20 cellular contexts compared by ENCODE assay signal in the genomic region with DNA sequence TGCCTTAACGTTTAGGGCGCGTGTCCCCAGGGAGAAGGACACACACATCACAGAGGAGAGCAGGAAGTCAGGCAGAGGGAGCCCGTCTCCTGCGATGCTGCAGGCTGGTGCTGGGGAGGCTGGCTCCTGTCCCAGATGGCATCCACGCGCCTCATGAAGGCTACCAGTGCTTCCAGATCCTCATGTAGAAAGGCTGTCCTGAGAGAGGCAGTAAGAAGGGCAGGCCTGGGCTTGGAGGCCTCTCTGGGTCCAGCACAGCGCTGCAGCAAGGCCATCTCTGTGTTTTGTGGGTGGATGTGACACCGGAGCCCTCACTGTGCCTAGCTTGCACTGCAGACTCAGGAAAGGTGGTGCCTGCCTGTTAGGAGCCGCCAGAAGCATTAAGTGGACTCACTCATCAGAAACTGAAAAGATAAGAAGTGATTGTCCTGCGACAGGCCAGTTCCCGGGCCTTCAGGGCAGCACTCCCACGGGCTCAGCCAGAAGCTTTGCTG.
DNase-seq lines count a peak whose midpoint lies in the region; ATAC-seq and TF ChIP-seq lines count a peak whose summit lies in the region.
"Had no signal": no experiment of that assay in that cellular context is flagged by ENCODE, and none has a peak within 500 bp of the region (broad histone marks: within the 10 kb centered on the region; RNA-seq: fewer than 3 reads in every experiment).

No MANE protein-coding gene starts in this region.

- DNase-seq in Right ventricle myocardium inferior (ENCODE audit: missing footprints) (no peak), left ventricle myocardium inferior (no peak), testis (peak; percentile 74), SHP77 (lab: John Stamatoyannopoulos, UW) (no peak)
- DNase-seq: activated CD8-positive, alpha-beta memory T cell treated with anti-CD3 and anti-CD28 coated beads for 24 hours; Calu3; gastrocnemius medialis; immature natural killer cell; NCI-H1417; NCI-H524 treated with DMSO at 0.1 percent for 48 hours; small intestine had no signal

- 66 to 75% methylated on average over 10 to 13 of the region's 13 CpGs for WGBS in testis, 2 donors

- intact Hi-C loops in Right ventricle myocardium inferior (cut with DNase I) (no loop called here), left ventricle myocardium inferior (cut with micrococcal nuclease) (no loop called here), testis (cut with DNase I; ENCODE audit: low total_unique reads) (no loop called here)

- H3K27ac ChIP-seq in left ventricle myocardium inferior (replicated peaks) = no peak overlapping the region
- H3K27ac ChIP-seq in angular gyrus (ENCODE audit: low read depth, low read length) = peak overlapping the region; percentile 44
- peak overlapping the region; percentile 54 for H3K27ac ChIP-seq in layer of hippocampus (ENCODE audit: low read depth, low read length)
- H3K27ac ChIP-seq in testis = no peak overlapping the region
- H3K27ac ChIP-seq: colonic mucosa, epithelial cell of prostate, gastrocnemius medialis had no signal

- peaks cover 5% of the 10 kb centered on the region for H3K4me1 ChIP-seq in left ventricle myocardium inferior
- H3K4me1 ChIP-seq in testis = peaks cover 12% of the 10 kb centered on the region
- H3K4me1 ChIP-seq: colonic mucosa had no signal

- no peak for TF ChIP-seq POLR2A in testis (IDR thresholded peaks at IDR 0.05)

- ATAC-seq in Right ventricle myocardium inferior = peak; percentile 25
- no peak for ATAC-seq in GM19023 (IDR thresholded peaks at IDR 0.05; ENCODE audit: unreplicated experiment)
- no peak for ATAC-seq in GM19351 (IDR thresholded peaks at IDR 0.05; ENCODE audit: unreplicated experiment)
- ATAC-seq: activated T-helper 17 cell treated with anti-CD3 and anti-CD28 coated beads, Interleukin-2, amount 50 U/mL, for 72 hours; gastrocnemius medialis; Panc1; stimulated activated memory B cell treated with anti-CD40 and anti-IgM and Interleukin-4, amounts not matched to agents 10 μg/mL and 1 μg/mL and 100 μg/mL, for 72 hours had no signal

- TF ChIP-seq CTCF in left ventricle myocardium inferior (IDR thresholded peaks at IDR 0.05; ENCODE audit: borderline replicate concordance) (no peak), testis (IDR thresholded peaks at IDR 0.05) (no peak)

- peaks cover 5% of the 10 kb centered on the region for H3K9me3 ChIP-seq in left ventricle myocardium inferior (replicated peaks)
- H3K9me3 ChIP-seq in testis = no peaks in the 10 kb centered on the region
- H3K9me3 ChIP-seq: colonic mucosa, gastrocnemius medialis had no signal

- H3K27me3 ChIP-seq in left ventricle myocardium inferior (ENCODE audit: low read depth) = peaks cover 40% of the 10 kb centered on the region
- H3K27me3 ChIP-seq in layer of hippocampus (ENCODE audit: control insufficient read depth, insufficient read depth, low read length) = peaks cover 2% of the 10 kb centered on the region
- H3K27me3 ChIP-seq in testis = no peaks in the 10 kb centered on the region
- H3K27me3 ChIP-seq: gastrocnemius medialis had no signal

- no peaks in the 10 kb centered on the region for H3K36me3 ChIP-seq in left ventricle myocardium inferior
- no peaks in the 10 kb centered on the region for H3K36me3 ChIP-seq in testis (ENCODE audit: low read depth, missing control alignments)
- H3K36me3 ChIP-seq: colonic mucosa, gastrocnemius medialis had no signal

- H3K4me3 ChIP-seq in left ventricle myocardium inferior (no peak overlapping the region), testis (no peak overlapping the region)
- H3K4me3 ChIP-seq: colonic mucosa, gastrocnemius medialis had no signal

Comparison
In these comparisons a context has a peak if more than half of its experiments do, and no peak if none do; other contexts are left out.
1. H3K27ac ChIP-seq: peak in angular gyrus (single experiment) and layer of hippocampus (single experiment); none in left ventricle myocardium inferior (single experiment) and testis (0 of 2).